Comparison of ENCODE assay signal across 20 cellular contexts in the genomic region with DNA sequence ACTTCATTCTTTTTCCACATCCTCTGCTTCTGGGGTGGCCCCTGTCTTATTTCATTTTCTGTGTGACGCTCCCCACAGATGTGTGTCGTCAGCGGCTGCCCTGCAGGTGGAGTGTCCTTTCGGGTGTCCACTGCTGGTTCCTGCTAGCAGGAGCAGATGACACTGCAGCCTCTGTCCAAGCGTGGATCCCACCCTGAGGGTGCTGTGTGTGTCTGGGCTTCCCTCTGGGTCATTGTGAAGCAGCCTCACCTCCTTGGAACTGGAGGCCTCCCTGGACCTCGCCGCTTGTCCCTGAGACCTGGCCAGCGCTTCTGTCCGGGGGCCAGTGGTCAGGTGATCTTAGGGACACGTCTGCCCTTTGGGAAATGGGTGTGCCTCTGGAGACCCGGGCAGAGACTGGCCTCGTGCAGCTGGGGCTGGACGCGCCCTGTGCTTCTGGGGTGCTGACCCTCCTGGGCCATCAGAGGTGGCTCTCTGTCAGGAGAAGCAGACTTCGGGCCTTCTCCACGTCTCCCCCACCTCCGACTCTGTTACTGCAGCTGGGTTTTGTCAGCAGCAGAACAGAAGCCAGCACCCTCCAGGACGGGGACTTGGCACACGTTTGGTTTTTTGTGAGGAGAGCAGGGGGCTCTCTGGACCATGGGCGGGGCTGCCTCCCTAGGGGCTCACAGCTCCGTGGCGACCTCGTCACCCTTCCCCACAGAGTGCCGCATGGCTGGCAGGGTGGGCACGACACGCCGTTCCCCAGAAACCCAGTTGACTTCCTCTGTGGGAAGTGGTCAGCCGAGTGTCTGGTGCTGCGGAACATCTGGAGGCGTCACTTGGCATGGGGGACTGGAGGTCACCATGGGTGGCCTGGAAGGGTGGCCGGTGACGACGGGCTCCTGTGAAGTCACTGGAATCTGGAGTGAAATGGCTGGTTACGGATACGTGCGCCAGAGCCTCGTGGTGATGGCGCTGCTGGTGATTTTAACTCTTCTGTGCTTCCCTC. TPM values are rescaled to one million over a fixed set of nuclear protein-coding genes. Genes with fewer than 3 reads are reported as not detected.
DNase-seq lines count a peak whose midpoint lies in the region; ATAC-seq lines count a peak whose summit lies in the region.
"Had no signal": no experiment of that assay in that cellular context is flagged by ENCODE, and none has a peak within 500 bp of the region (broad histone marks: within the 10 kb centered on the region; RNA-seq: fewer than 3 reads in every experiment).

No MANE protein-coding gene starts in this region.

- peak overlapping the region in 2 of 4 donors; percentile 62 to 70 for H3K4me3 Mint-ChIP-seq in IgD-negative memory B cell
- H3K4me3 Mint-ChIP-seq in memory B cell = peak overlapping the region; percentile 17
- H3K4me3 Mint-ChIP-seq: activated CD4-positive, alpha-beta memory T cell treated with anti-CD3 and anti-CD28 coated beads for 36 hours; activated naive CD8-positive, alpha-beta T cell treated with anti-CD3 and anti-CD28 coated beads for 36 hours; activated T-cell treated with anti-CD3 and anti-CD28 coated beads, Interleukin-2, amount 50 U/mL, for 4 hours; endodermal cell; stimulated activated effector memory CD8-positive, alpha-beta T cell treated with anti-CD3 and anti-CD28 coated beads, Interleukin-12 subunit alpha, Interleukin-12 subunit beta, amount 100 ng/mL, for 72 hours had no signal

- H3K27me3 ChIP-seq in stomach smooth muscle (ENCODE audit: control insufficient read depth in 1 of 2, insufficient read depth in 2 of 2, low read length in 2 of 2) = no peaks in the 10 kb centered on the region

- peak; percentile 11 for ATAC-seq in Right ventricle myocardium superior (ENCODE audit: poor library complexity)
- no peak for ATAC-seq in memory B cell (ENCODE audit: low read depth)
- ATAC-seq in GM21390 (IDR thresholded peaks at IDR 0.05; ENCODE audit: unreplicated experiment) = no peak
- ATAC-seq in HG02642 (IDR thresholded peaks at IDR 0.05; ENCODE audit: poor library complexity, unreplicated experiment) = no peak
- ATAC-seq in HG03045 (IDR thresholded peaks at IDR 0.05; ENCODE audit: unreplicated experiment) = no peak
- ATAC-seq: activated T-cell treated with anti-CD3 and anti-CD28 coated beads, Interleukin-2, amount 50 U/mL, for 4 hours; stimulated activated effector memory CD8-positive, alpha-beta T cell treated with anti-CD3 and anti-CD28 coated beads, Interleukin-12 subunit alpha, Interleukin-12 subunit beta, amount 100 ng/mL, for 72 hours had no signal

- no peaks in the 10 kb centered on the region for H3K27me3 Mint-ChIP-seq in IgD-negative memory B cell
- no peaks in the 10 kb centered on the region for H3K27me3 Mint-ChIP-seq in memory B cell
- H3K27me3 Mint-ChIP-seq: activated CD4-positive, alpha-beta memory T cell treated with anti-CD3 and anti-CD28 coated beads for 36 hours; activated naive CD8-positive, alpha-beta T cell treated with anti-CD3 and anti-CD28 coated beads for 36 hours had no signal

- H3K27ac Mint-ChIP-seq in IgD-negative memory B cell = peak overlapping the region; percentile 74 to 86 (median 80)
- H3K27ac Mint-ChIP-seq in memory B cell = peak overlapping the region; percentile 65
- H3K27ac Mint-ChIP-seq: activated CD4-positive, alpha-beta memory T cell treated with anti-CD3 and anti-CD28 coated beads for 36 hours; activated naive CD8-positive, alpha-beta T cell treated with anti-CD3 and anti-CD28 coated beads for 36 hours; endodermal cell; stimulated activated effector memory CD8-positive, alpha-beta T cell treated with anti-CD3 and anti-CD28 coated beads, Interleukin-12 subunit alpha, Interleukin-12 subunit beta, amount 100 ng/mL, for 72 hours had no signal

- DNase-seq in Right ventricle myocardium superior = no peak
- DNase-seq in memory B cell (ENCODE audit: low spot score in 2 of 2) = no peak
- DNase-seq in NCI-H1048 (lab: John Stamatoyannopoulos, UW) = no peak
- DNase-seq: activated CD4-positive, alpha-beta memory T cell treated with anti-CD3 and anti-CD28 coated beads for 36 hours; activated naive CD8-positive, alpha-beta T cell treated with anti-CD3 and anti-CD28 coated beads for 36 hours; activated T-cell treated with anti-CD3 and anti-CD28 coated beads, Interleukin-2, amount 50 U/mL, for 4 hours; caudate nucleus; endodermal cell; GOT3; NCI-H1417; NCI-H2227 treated with DMSO at 0.1 percent for 48 hours; NK-92 treated with Interleukin-12 subunit alpha and Interleukin-12 subunit beta, amount 100 ng/mL, for 24 hours had no signal

- H3K4me1 Mint-ChIP-seq in IgD-negative memory B cell (peaks cover 17 to 42% (median 33%) of the 10 kb centered on the region in 3 donors), memory B cell (peaks cover 37% of the 10 kb centered on the region)

- no peaks in the 10 kb centered on the region for H3K9me3 ChIP-seq in stomach smooth muscle (ENCODE audit: control insufficient read depth in 2 of 2, low read length in 2 of 2)

- H3K36me3 Mint-ChIP-seq in IgD-negative memory B cell = peaks cover 3% of the 10 kb centered on the region
- H3K36me3 Mint-ChIP-seq in memory B cell = peaks cover 18% of the 10 kb centered on the region

- no peaks in the 10 kb centered on the region for H3K36me3 ChIP-seq in stomach smooth muscle (ENCODE audit: control insufficient read depth in 2 of 2, insufficient read depth in 2 of 2, low read length in 2 of 2)

- intact Hi-C loops in Right ventricle myocardium superior (cut with DNase I) = loop anchor here (5.0 kb wide), 1 partner anchor 46 kb away; no protein-coding TSS in a partner anchor

- peaks cover 0 to 2% (median 0%) of the 10 kb centered on the region in 3 donors for H3K9me3 Mint-ChIP-seq in IgD-negative memory B cell
- peaks cover 2% of the 10 kb centered on the region for H3K9me3 Mint-ChIP-seq in memory B cell
- H3K9me3 Mint-ChIP-seq: activated CD4-positive, alpha-beta memory T cell treated with anti-CD3 and anti-CD28 coated beads for 36 hours; activated T-cell treated with anti-CD3 and anti-CD28 coated beads, Interleukin-2, amount 50 U/mL, for 4 hours; endodermal cell; stimulated activated effector memory CD8-positive, alpha-beta T cell treated with anti-CD3 and anti-CD28 coated beads, Interleukin-12 subunit alpha, Interleukin-12 subunit beta, amount 100 ng/mL, for 72 hours had no signal

- peak overlapping the region in 1 of 2 donors; percentile 60 for H3K4me3 ChIP-seq in stomach smooth muscle (ENCODE audit: low read length in 2 of 2)
- H3K4me3 ChIP-seq: skin epidermis had no signal

- peaks cover 78% of the 10 kb centered on the region for H3K4me1 ChIP-seq in stomach smooth muscle (ENCODE audit: control insufficient read depth, insufficient read depth, low read length)

- peak overlapping the region; percentile 49 for H3K27ac ChIP-seq in stomach smooth muscle (ENCODE audit: low read length)
- H3K27ac ChIP-seq: skin epidermis, VCaP had no signal

- peak overlapping the region in 1 of 2 donors; percentile 29 for H3K9ac ChIP-seq in stomach smooth muscle (ENCODE audit: low read length in 2 of 2)

RNA-seq across cellular contexts. Expression of a gene that starts 48.4 kb away (rescaled TPM):
- 0.94 TPM for polyA plus RNA-seq in IgD-negative memory B cell
- 99.1 TPM for total RNA-seq in Right ventricle myocardium superior
